1 cellular context compared by ENCODE assay signal in genomic region chr4:8164194-8164565, GRCh38.
TF ChIP-seq lines count a peak whose summit lies in the region.

No MANE protein-coding gene starts in this region.

TF ChIP-seq in H1, 55 proteins besides CTCF, POLR2A, EP300 and RAD21:
- no peak for TF ChIP-seq BACH1 (IDR thresholded peaks at IDR 0.05; ENCODE audit: low read length)
- no peak for TF ChIP-seq SP2 (IDR thresholded peaks at IDR 0.05; ENCODE audit: low read length)
- TF ChIP-seq ATF2 (IDR thresholded peaks at IDR 0.05; ENCODE audit: low read length): no peak
